In the genomic region with DNA sequence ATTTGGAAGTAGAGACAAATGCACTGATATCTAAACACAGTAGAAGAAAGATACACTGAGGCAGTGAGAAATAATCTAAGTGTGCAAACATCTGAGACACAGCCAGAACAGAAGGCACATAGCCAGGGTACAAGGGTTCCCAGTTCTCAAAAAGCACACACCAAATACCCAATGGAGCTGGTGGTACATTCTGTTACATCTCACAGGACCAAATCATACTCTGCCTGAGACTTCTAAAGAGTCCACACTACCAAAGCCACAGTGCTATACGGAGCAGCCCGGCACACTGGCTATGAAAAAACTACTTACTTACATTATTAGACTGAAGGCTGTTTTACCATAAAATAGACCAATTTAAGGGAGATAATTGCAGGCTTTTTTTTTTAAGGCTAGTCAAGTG, we compare ENCODE assay signal across 15 cellular contexts. TPM values are rescaled to one million over a fixed set of nuclear protein-coding genes. Genes with fewer than 3 reads are reported as not detected.
DNase-seq lines count a peak whose midpoint lies in the region; ATAC-seq and TF ChIP-seq lines count a peak whose summit lies in the region.
"Had no signal": no experiment of that assay in that cellular context is flagged by ENCODE, and none has a peak within 500 bp of the region (broad histone marks: within the 10 kb centered on the region; RNA-seq: fewer than 3 reads in every experiment).

No MANE protein-coding gene starts in this region.

- DNase-seq in left ventricle myocardium superior (no peak), cardiac septum (ENCODE audit: low spot score) (no peak), caudate nucleus (lab: John Stamatoyannopoulos, UW) (no peak), nephron progenitor cell (no peak)
- DNase-seq in activated naive CD4-positive, alpha-beta T cell (lab: John Stamatoyannopoulos, UW), result no peak
- DNase-seq: DMS53, GF-D8, GM23248, IMR-90 had no signal

- ATAC-seq in left ventricle myocardium superior (peak; percentile 30), GM21367 (IDR thresholded peaks at IDR 0.05; ENCODE audit: unreplicated experiment) (no peak), HG03520 (IDR thresholded peaks at IDR 0.05; ENCODE audit: unreplicated experiment) (no peak), HG02970 (IDR thresholded peaks at IDR 0.05; ENCODE audit: low FRiP score, unreplicated experiment) (no peak)
- ATAC-seq: HCT116 had no signal

- H3K4me1 Mint-ChIP-seq in nephron progenitor cell, result no peaks in the 10 kb centered on the region

- no peaks in the 10 kb centered on the region for H3K9me3 Mint-ChIP-seq in nephron progenitor cell

- no peaks in the 10 kb centered on the region for H3K27me3 Mint-ChIP-seq in nephron progenitor cell (ENCODE audit: low read depth, poor library complexity)

- H3K27ac ChIP-seq in caudate nucleus (ENCODE audit: low read depth, low read length), result peak overlapping the region; percentile 48
- H3K27ac ChIP-seq: 22Rv1, BLaER1, GM23248 had no signal

- intact Hi-C loops in left ventricle myocardium superior (cut with micrococcal nuclease) (no loop called here), cardiac septum (cut with DNase I) (no loop called here)

- TF ChIP-seq CTCF in nephron progenitor cell (IDR thresholded peaks at IDR 0.05), result no peak

- peak overlapping the region; percentile 51 for H3K27ac Mint-ChIP-seq in nephron progenitor cell

- H3K36me3 Mint-ChIP-seq in nephron progenitor cell (ENCODE audit: low read depth), result peaks cover 43% of the 10 kb centered on the region

- H3K4me3 Mint-ChIP-seq in nephron progenitor cell, result no peak overlapping the region

RNA-seq across cellular contexts. Expression of gene CLPX, which starts 19.3 kb away (rescaled TPM):
- total RNA-seq in left ventricle myocardium superior, result 58.3 TPM
- total RNA-seq in cardiac septum, result 55.9 TPM

RNA-seq across cellular contexts. Expression of gene PDCD7, which starts 32.3 kb away (rescaled TPM):
- total RNA-seq in left ventricle myocardium superior, result 15.8 TPM
- 17.4 TPM for total RNA-seq in cardiac septum

RNA-seq across cellular contexts. Expression of gene CILP, which starts 45.4 kb away (rescaled TPM):
- 7.8 TPM for total RNA-seq in left ventricle myocardium superior
- 24.0 TPM for total RNA-seq in cardiac septum

RNA-seq across cellular contexts. Expression of gene UBAP1L, which starts 50.9 kb away (rescaled TPM):
- total RNA-seq in left ventricle myocardium superior (1.3 TPM), cardiac septum (2.4 TPM)
